In genomic region chr2:175136334-175137215, GRCh38 we compare ENCODE assay signal across 13 cellular contexts. TPM values are rescaled to one million over a fixed set of nuclear protein-coding genes. Genes with fewer than 3 reads are reported as not detected.
DNase-seq lines count a peak whose midpoint lies in the region; ATAC-seq and FAIRE-seq lines count a peak whose summit lies in the region.
"Had no signal": no experiment of that assay in that cellular context is flagged by ENCODE, and none has a peak within 500 bp of the region (broad histone marks: within the 10 kb centered on the region; RNA-seq: fewer than 3 reads in every experiment).

No MANE protein-coding gene starts in this region.

- H3K36me3 ChIP-seq in Karpas-422 (ENCODE audit: insufficient read depth, low read length) = peaks cover 40% of the 10 kb centered on the region
- H3K36me3 ChIP-seq: prostate gland had no signal

- H3K4me1 ChIP-seq in Karpas-422 (ENCODE audit: low read length) = peaks cover 25% of the 10 kb centered on the region
- H3K4me1 ChIP-seq: prostate gland had no signal

- peak overlapping the region; percentile 14; the same call in 1 of the 2 replicates for H3K27ac ChIP-seq in Karpas-422 (ENCODE audit: low read length)
- H3K27ac ChIP-seq: prostate gland, tibial nerve, WERI-Rb-1 had no signal

- no peaks in the 10 kb centered on the region for H3K9me2 ChIP-seq in Karpas-422 (replicated peaks; ENCODE audit: insufficient read depth, low read length)

- no peaks in the 10 kb centered on the region for H3K27me3 ChIP-seq in Karpas-422 (ENCODE audit: low read length)
- H3K27me3 ChIP-seq: tibial nerve had no signal

- no peak for DNase-seq in GM18507 (ENCODE audit: extremely low spot score, insufficient read length, low read depth)
- DNase-seq in Karpas-422 = no peak
- no peak for DNase-seq in 8988T
- DNase-seq in NK-92 (lab: John Stamatoyannopoulos, UW; ENCODE audit: unreplicated experiment) = no peak
- no peak for DNase-seq in NCI-H510A treated with DMSO at 0.1 percent for 48 hours (lab: John Stamatoyannopoulos, UW)
- DNase-seq in NCI-H2171 treated with DMSO at 0.1 percent for 48 hours (lab: John Stamatoyannopoulos, UW) = no peak
- DNase-seq: cortex of kidney, WERI-Rb-1 had no signal

- ATAC-seq in GM19455 (IDR thresholded peaks at IDR 0.05; ENCODE audit: unreplicated experiment) = peak; percentile 84
- peak; percentile 72 for ATAC-seq in HG02870 (IDR thresholded peaks at IDR 0.05; ENCODE audit: unreplicated experiment)

- no peaks in the 10 kb centered on the region for H4K20me1 ChIP-seq in Karpas-422 (ENCODE audit: insufficient read depth, low read depth, low read length)

- H2AFZ ChIP-seq in Karpas-422 (ENCODE audit: low read length) = no peak overlapping the region

- H3K79me2 ChIP-seq in Karpas-422 (ENCODE audit: low read length) = peaks cover 92% of the 10 kb centered on the region

- peak; percentile 73 for FAIRE-seq in GM18507 (lab: Jason Lieb, UNC)
- FAIRE-seq: frontal cortex had no signal

- H3K4me3 ChIP-seq in Karpas-422 (ENCODE audit: low read length) = no peak overlapping the region
- H3K4me3 ChIP-seq: prostate gland, tibial nerve had no signal

- H3K9ac ChIP-seq in Karpas-422 (ENCODE audit: low read length) = no peak overlapping the region

- H3K9me3 ChIP-seq in Karpas-422 (ENCODE audit: low read length) = no peaks in the 10 kb centered on the region
- H3K9me3 ChIP-seq: prostate gland, tibial nerve had no signal

- no peak overlapping the region for H3K4me2 ChIP-seq in Karpas-422 (ENCODE audit: low read depth, low read length, poor library complexity, severe bottlenecking)

RNA-seq across cellular contexts. Expression of gene ATF2, which starts 31.4 kb away (rescaled TPM):
- 27.5 and 83.4 TPM in 2 replicates for total RNA-seq in Karpas-422 (2014; rRNA removed; shearing (Covaris generic); ENCODE audit: low replicate concordance)

RNA-seq across cellular contexts. Expression of gene ATP5MC3, which starts 44.9 kb away (rescaled TPM):
- total RNA-seq in Karpas-422 (2014; rRNA removed; shearing (Covaris generic); ENCODE audit: low replicate concordance) = 211 and 403 TPM in 2 replicates
